1 cellular context compared by ENCODE assay signal in the genomic region with DNA sequence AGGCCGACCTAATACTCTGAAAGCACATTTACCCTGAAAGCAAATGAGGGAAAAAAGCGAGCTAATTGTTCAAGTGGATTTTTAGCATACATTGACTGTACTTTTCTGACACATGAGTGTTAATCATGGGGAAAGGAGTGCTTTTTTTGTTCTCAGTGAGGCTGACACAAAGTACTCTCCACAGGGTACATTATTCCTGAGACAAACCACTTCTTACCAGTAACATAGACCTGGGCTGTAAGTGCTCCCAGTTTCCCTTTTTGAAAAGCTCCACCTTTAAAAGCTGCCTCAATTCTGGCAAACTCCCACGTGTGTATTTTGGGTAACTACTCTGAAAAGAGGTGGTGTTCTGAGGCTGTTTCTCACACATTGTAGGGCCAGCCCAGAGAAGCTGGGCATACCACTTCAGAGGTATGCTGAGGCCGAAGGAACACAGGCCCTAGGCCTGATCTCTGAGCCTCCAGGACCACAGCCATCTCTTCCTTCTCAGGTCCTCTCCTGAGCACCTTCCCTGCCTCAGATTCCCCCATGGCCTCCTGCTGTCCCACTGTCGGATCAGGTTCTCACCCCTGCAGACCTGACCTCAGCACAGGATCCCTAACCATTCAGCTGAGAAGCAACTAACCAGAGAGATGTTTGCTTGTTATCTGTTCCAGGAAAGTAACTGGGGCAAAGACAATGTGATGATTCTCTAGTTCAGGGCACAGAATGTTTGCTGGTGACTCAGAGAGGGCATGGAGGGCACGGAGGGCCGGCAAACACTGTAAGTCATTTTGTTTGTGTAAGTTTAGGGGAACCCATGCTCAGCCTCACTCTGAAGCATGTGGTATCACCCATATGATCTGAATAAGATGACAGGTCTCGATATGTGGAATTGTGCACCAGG.
TF ChIP-seq lines count a peak whose summit lies in the region.

No MANE protein-coding gene starts in this region.

TF ChIP-seq in liver, 16 proteins besides CTCF, POLR2A, EP300 and RAD21:
- TF ChIP-seq YY1 (IDR thresholded peaks at IDR 0.05): peak; percentile 34
- TF ChIP-seq RXRA (IDR thresholded peaks at IDR 0.05): peak; percentile 37 to 76
- TF ChIP-seq FOXA2 (IDR thresholded peaks at IDR 0.05): peak; percentile 13
- peak in 1 of 2 donors; percentile 44 for TF ChIP-seq JUND (IDR thresholded peaks at IDR 0.05)
- peak; percentile 16 to 61 for TF ChIP-seq HNF4A (conservative IDR thresholded peaks at IDR 0.05)
- TF ChIP-seq SP1 (IDR thresholded peaks at IDR 0.05): peak; percentile 63
